ENCODE assay signal across 9 cellular contexts in the genomic region with DNA sequence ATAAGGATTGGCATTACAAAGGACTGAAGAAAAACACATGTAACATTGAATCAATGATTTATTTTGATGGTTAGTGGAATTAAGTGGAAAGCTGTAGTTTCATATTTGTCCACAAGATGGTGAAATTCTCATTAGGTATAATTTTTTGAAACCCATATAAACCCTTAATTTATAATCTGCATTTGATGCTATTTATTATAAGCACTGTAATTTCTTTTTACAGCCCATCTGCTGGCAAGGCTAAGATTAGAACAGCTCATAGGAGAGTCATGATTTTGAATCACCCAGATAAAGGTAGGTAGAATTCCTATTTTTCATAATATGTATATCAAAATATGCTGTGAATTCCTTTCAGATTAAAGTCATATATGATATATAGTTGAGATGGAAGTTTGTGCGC.
DNase-seq lines count a peak whose midpoint lies in the region; ATAC-seq and TF ChIP-seq lines count a peak whose summit lies in the region.
"Had no signal": no experiment of that assay in that cellular context is flagged by ENCODE, and none has a peak within 500 bp of the region (broad histone marks: within the 10 kb centered on the region; RNA-seq: fewer than 3 reads in every experiment).

No MANE protein-coding gene starts in this region.

- no peak overlapping the region for H3K4me2 ChIP-seq in neural cell (ENCODE audit: low read length)

- H3K4me1 Mint-ChIP-seq in activated CD4-positive, alpha-beta memory T cell treated with anti-CD3 and anti-CD28 coated beads, Interleukin-2, amount 10 ng/mL, durations not matched to agents 7 days and 5 days: peaks cover 9% of the 10 kb centered on the region

- DNase-seq in ELR (ENCODE audit: low read depth) (peak; percentile 56), NCI-H146 treated with DMSO at 0.1 percent for 48 hours (lab: John Stamatoyannopoulos, UW; ENCODE audit: unreplicated experiment) (peak; percentile 25), cerebellar cortex (ENCODE audit: low spot score) (peak; percentile 27), H4 (ENCODE audit: low spot score) (no peak), amygdala (lab: John Stamatoyannopoulos, UW) (no peak)
- no peak for DNase-seq in activated CD4-positive, alpha-beta memory T cell treated with anti-CD3 and anti-CD28 coated beads, Interleukin-2, amount 10 ng/mL, durations not matched to agents 7 days and 5 days

- no peak for TF ChIP-seq EP300 in neural cell (conservative IDR thresholded peaks at IDR 0.05; ENCODE audit: poor library complexity, severe bottlenecking)

- no peaks in the 10 kb centered on the region for H3K27me3 Mint-ChIP-seq in activated CD4-positive, alpha-beta memory T cell treated with anti-CD3 and anti-CD28 coated beads, Interleukin-2, amount 10 ng/mL, durations not matched to agents 7 days and 5 days

- H2AFZ ChIP-seq in neural cell (ENCODE audit: low read depth, low read length): no peak overlapping the region

- ATAC-seq in GM21367 (IDR thresholded peaks at IDR 0.05; ENCODE audit: unreplicated experiment): no peak

- H3K36me3 ChIP-seq in neural cell (ENCODE audit: insufficient read depth, low read length): no peaks in the 10 kb centered on the region

- no peak overlapping the region for H3K27ac Mint-ChIP-seq in activated CD4-positive, alpha-beta memory T cell treated with anti-CD3 and anti-CD28 coated beads, Interleukin-2, amount 10 ng/mL, durations not matched to agents 7 days and 5 days
- H3K27ac Mint-ChIP-seq: T-helper 1 cell treated with Interleukin-12 subunit alpha and Interleukin-12 subunit beta and Interleukin-4 antibody, amounts not matched to agents 30 μg/mL and 1 μg/mL, for 36 hours had no signal

- H3F3A ChIP-seq in neural cell (ENCODE audit: insufficient read depth, low read length, poor library complexity, severe bottlenecking): no peaks in the 10 kb centered on the region

- peaks cover 15% of the 10 kb centered on the region for H3K36me3 Mint-ChIP-seq in activated CD4-positive, alpha-beta memory T cell treated with anti-CD3 and anti-CD28 coated beads, Interleukin-2, amount 10 ng/mL, durations not matched to agents 7 days and 5 days (ENCODE audit: low read depth)

- H3K79me2 ChIP-seq in neural cell (replicated peaks; ENCODE audit: insufficient read depth, low read length): no peaks in the 10 kb centered on the region

- no peaks in the 10 kb centered on the region for H3K27me3 ChIP-seq in neural cell (ENCODE audit: insufficient read depth, low read depth, low read length)

- H3K9me2 ChIP-seq in neural cell (ENCODE audit: insufficient read depth, low read length): no peaks in the 10 kb centered on the region

- TF ChIP-seq RAD21 in neural cell (conservative IDR thresholded peaks at IDR 0.05): peak; percentile 90

- no peak overlapping the region for H3K27ac ChIP-seq in neural cell (ENCODE audit: low read length)

- H3K4me3 Mint-ChIP-seq in activated CD4-positive, alpha-beta memory T cell treated with anti-CD3 and anti-CD28 coated beads, Interleukin-2, amount 10 ng/mL, durations not matched to agents 7 days and 5 days: no peak overlapping the region
- H3K4me3 Mint-ChIP-seq: T-helper 1 cell treated with Interleukin-12 subunit alpha and Interleukin-12 subunit beta and Interleukin-4 antibody, amounts not matched to agents 30 μg/mL and 1 μg/mL, for 36 hours had no signal

- H3K9ac ChIP-seq in neural cell (ENCODE audit: low read length): no peak overlapping the region

- CTCF ChIA-PET in activated CD4-positive, alpha-beta memory T cell treated with anti-CD3 and anti-CD28 coated beads, Interleukin-2, amount 10 ng/mL, durations not matched to agents 7 days and 5 days (lab: Charles Lee): interaction anchor here (1.0 to 1.6 kb wide), 6 partner anchors 9 to 118 kb away, joined by 3 to 5 read pairs (median 4); a partner anchor contains a TSS

- H4K20me1 ChIP-seq in neural cell (ENCODE audit: insufficient read depth): no peaks in the 10 kb centered on the region

- no peaks in the 10 kb centered on the region for H3K9me3 Mint-ChIP-seq in activated CD4-positive, alpha-beta memory T cell treated with anti-CD3 and anti-CD28 coated beads, Interleukin-2, amount 10 ng/mL, durations not matched to agents 7 days and 5 days

- no peaks in the 10 kb centered on the region for H3K9me3 ChIP-seq in neural cell (ENCODE audit: low read length)

- POLR2A ChIA-PET in activated CD4-positive, alpha-beta memory T cell treated with anti-CD3 and anti-CD28 coated beads, Interleukin-2, amount 10 ng/mL, durations not matched to agents 7 days and 5 days (lab: Charles Lee): interaction anchor here (3.2 kb wide), 1 partner anchor 62 kb away, joined by 9 read pairs; a partner anchor contains a TSS

- peak; percentile 81 for TF ChIP-seq CTCF in neural cell (IDR thresholded peaks at IDR 0.05; ENCODE audit: poor library complexity, severe bottlenecking)

- H3K4me3 ChIP-seq in neural cell (ENCODE audit: low read length): no peak overlapping the region

TF ChIP-seq in neural cell, 6 proteins besides CTCF, POLR2A, EP300 and RAD21:
- TF ChIP-seq, protein P1, sequence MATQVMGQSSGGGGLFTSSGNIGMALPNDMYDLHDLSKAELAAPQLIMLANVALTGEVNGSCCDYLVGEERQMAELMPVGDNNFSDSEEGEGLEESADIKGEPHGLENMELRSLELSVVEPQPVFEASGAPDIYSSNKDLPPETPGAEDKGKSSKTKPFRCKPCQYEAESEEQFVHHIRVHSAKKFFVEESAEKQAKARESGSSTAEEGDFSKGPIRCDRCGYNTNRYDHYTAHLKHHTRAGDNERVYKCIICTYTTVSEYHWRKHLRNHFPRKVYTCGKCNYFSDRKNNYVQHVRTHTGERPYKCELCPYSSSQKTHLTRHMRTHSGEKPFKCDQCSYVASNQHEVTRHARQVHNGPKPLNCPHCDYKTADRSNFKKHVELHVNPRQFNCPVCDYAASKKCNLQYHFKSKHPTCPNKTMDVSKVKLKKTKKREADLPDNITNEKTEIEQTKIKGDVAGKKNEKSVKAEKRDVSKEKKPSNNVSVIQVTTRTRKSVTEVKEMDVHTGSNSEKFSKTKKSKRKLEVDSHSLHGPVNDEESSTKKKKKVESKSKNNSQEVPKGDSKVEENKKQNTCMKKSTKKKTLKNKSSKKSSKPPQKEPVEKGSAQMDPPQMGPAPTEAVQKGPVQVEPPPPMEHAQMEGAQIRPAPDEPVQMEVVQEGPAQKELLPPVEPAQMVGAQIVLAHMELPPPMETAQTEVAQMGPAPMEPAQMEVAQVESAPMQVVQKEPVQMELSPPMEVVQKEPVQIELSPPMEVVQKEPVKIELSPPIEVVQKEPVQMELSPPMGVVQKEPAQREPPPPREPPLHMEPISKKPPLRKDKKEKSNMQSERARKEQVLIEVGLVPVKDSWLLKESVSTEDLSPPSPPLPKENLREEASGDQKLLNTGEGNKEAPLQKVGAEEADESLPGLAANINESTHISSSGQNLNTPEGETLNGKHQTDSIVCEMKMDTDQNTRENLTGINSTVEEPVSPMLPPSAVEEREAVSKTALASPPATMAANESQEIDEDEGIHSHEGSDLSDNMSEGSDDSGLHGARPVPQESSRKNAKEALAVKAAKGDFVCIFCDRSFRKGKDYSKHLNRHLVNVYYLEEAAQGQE (IDR thresholded peaks at IDR 0.05; ENCODE audit: borderline replicate concordance): no peak
- TF ChIP-seq SMC3 (conservative IDR thresholded peaks at IDR 0.05; ENCODE audit: poor library complexity): peak; percentile 92

Comparison
In these comparisons a context has a peak if more than half of its experiments do, and no peak if none do; other contexts are left out.
1. DNase-seq: peak in ELR (single experiment), NCI-H146 treated with DMSO at 0.1 percent for 48 hours (single experiment) and cerebellar cortex (single experiment); none in H4 (single experiment), amygdala (0 of 56) and activated CD4-positive, alpha-beta memory T cell treated with anti-CD3 and anti-CD28 coated beads, Interleukin-2, amount 10 ng/mL, durations not matched to agents 7 days and 5 days (single experiment).